In genomic region chr2:112480540-112481049, GRCh38 we compare ENCODE assay signal across 8 cellular contexts. TPM values are rescaled to one million over a fixed set of nuclear protein-coding genes. Genes with fewer than 3 reads are reported as not detected.
DNase-seq lines count a peak whose midpoint lies in the region; ATAC-seq and TF ChIP-seq lines count a peak whose summit lies in the region.

No MANE protein-coding gene starts in this region.

- CTCF ChIA-PET in A673 (lab: Charles Lee) = interaction anchor here (0.6 to 1.1 kb wide), 3 partner anchors 97 to 103 kb away, joined by 4 to 13 read pairs (median 7); no protein-coding TSS in a partner anchor
- CTCF ChIA-PET in HEK293 (lab: Yijun Ruan, JAX) = interaction anchor here (0.6 to 2.4 kb wide), 11 partner anchors 9 to 588 kb away, joined by 3 to 12 read pairs (median 4); no protein-coding TSS in a partner anchor

- POLR2A ChIA-PET in A673 (lab: Charles Lee; ENCODE audit: low non-redundant PET) (no interaction called here), HEK293 (lab: Yijun Ruan, JAX) (interaction anchor here (0.6 to 1.3 kb wide), 2 partner anchors 77 to 226 kb away, joined by 3 to 4 read pairs; partner anchors contain the start of gene ZC3H8)

- H3K4me3 ChIP-seq in A673 (ENCODE audit: low read depth, low read length, poor library complexity, severe bottlenecking) = peak overlapping the region; percentile 92
- H3K4me3 ChIP-seq in HEK293 (ENCODE audit: low read depth, low read length) = peak overlapping the region; percentile 83
- H3K4me3 ChIP-seq in spleen = peak overlapping the region; percentile 38 to 95 (median 87)

- no TSS peak for BruUV-seq in A673 (replicated peaks; lab: Mats Ljungman, UMichigan)

- DNase-seq in A673 (ENCODE audit: low spot score) (no peak), foreskin keratinocyte (no peak), spleen (no peak), NCI-H446 (lab: John Stamatoyannopoulos, UW) (no peak)
- peak; percentile 17 for DNase-seq in activated CD4-positive, alpha-beta T cell treated with anti-CD3 and anti-CD28 coated beads, Interleukin-2, amount 50 U/mL, for 1 hour

- H3K4me1 ChIP-seq in A673 (ENCODE audit: insufficient read depth, low read length, poor library complexity, severe bottlenecking) (peaks cover 8% of the 10 kb centered on the region), HEK293 (ENCODE audit: control insufficient read depth, insufficient read depth, low read length) (peaks cover 3% of the 10 kb centered on the region; the same call in 1 of the 2 replicates), foreskin keratinocyte (peaks cover 8% of the 10 kb centered on the region), spleen (peaks cover 13 to 43% (median 27%) of the 10 kb centered on the region in 6 donors)

- H3K27ac ChIP-seq in A673 (ENCODE audit: low read depth, low read length, poor library complexity, severe bottlenecking) (no peak overlapping the region), HEK293 (ENCODE audit: extremely low read depth, low read depth, low read length) (no peak overlapping the region), foreskin keratinocyte (no peak overlapping the region), spleen (peak overlapping the region; percentile 37 to 96 (median 92))

- TF ChIP-seq CTCF in A673 (conservative IDR thresholded peaks at IDR 0.05; ENCODE audit: low read depth, low read length) = no peak
- no peak for TF ChIP-seq CTCF in HEK293 (tag by site-specific recombination; IDR thresholded peaks at IDR 0.05)
- no peak for TF ChIP-seq CTCF in foreskin keratinocyte (conservative IDR thresholded peaks at IDR 0.05)
- TF ChIP-seq CTCF in spleen (IDR thresholded peaks at IDR 0.05 in 8 of 11, conservative IDR thresholded peaks at IDR 0.05 in 3 of 11) = no peak

- peaks cover 10% of the 10 kb centered on the region for H3K36me3 ChIP-seq in A673 (ENCODE audit: insufficient read depth, low read length, poor library complexity, severe bottlenecking)
- peaks cover 0 to 5% of the 10 kb centered on the region in 2 experiments; a peak in 2 of 3 replicates for H3K36me3 ChIP-seq in HEK293 (ENCODE audit: control insufficient read depth in 2 of 2, insufficient read depth in 1 of 2, low read length in 2 of 2)
- H3K36me3 ChIP-seq in spleen = no peaks in the 10 kb centered on the region

- WGBS in spleen, 5 donors = 14 to 18% (median 15%) methylated on average over 20 of the region's 20 CpGs

- TF ChIP-seq POLR2A in spleen (IDR thresholded peaks at IDR 0.05) = no peak

- ATAC-seq in foreskin keratinocyte = peak; percentile 2
- ATAC-seq in GM18867 (IDR thresholded peaks at IDR 0.05; ENCODE audit: unreplicated experiment) = no peak
- ATAC-seq in GM18502 (IDR thresholded peaks at IDR 0.05; ENCODE audit: poor library complexity, unreplicated experiment) = no peak

- H3K9me3 ChIP-seq in A673 (ENCODE audit: low read depth, low read length, poor library complexity, severe bottlenecking) (no peaks in the 10 kb centered on the region), HEK293 (ENCODE audit: control insufficient read depth, insufficient read depth, low read depth, low read length) (no peaks in the 10 kb centered on the region), spleen (no peaks in the 10 kb centered on the region)

- no peaks in the 10 kb centered on the region for H3K27me3 ChIP-seq in A673 (replicated peaks; ENCODE audit: insufficient read depth, low read depth, low read length, poor library complexity)
- H3K27me3 ChIP-seq in foreskin keratinocyte = no peaks in the 10 kb centered on the region
- no peaks in the 10 kb centered on the region for H3K27me3 ChIP-seq in spleen (replicated peaks in 1 of 7)

- intact Hi-C loops in A673 (cut with micrococcal nuclease; ENCODE audit: unreplicated experiment) (loop anchor here (1.0 to 2.0 kb wide), 2 partner anchors 62 to 102 kb away; partner anchors contain the start of gene POLR1B), spleen (cut with DNase I; ENCODE audit: low total_unique reads) (loop anchor here (10.0 kb wide), 1 partner anchor 104 kb away; the partner anchor contains the start of gene CHCHD5)

TF ChIP-seq in HEK293, 187 proteins besides CTCF, POLR2A, EP300 and RAD21:
- TF ChIP-seq TRIM28 (IDR thresholded peaks at IDR 0.05; ENCODE audit: borderline replicate concordance, low read length) = no peak
- TF ChIP-seq ZNF394 (tag by site-specific recombination; IDR thresholded peaks at IDR 0.05; ENCODE audit: borderline replicate concordance) = 0 out of 2 replicates have a peak, but pooled peaks have one; percentile 41
- TF ChIP-seq SCRT1 (tag by site-specific recombination; IDR thresholded peaks at IDR 0.05; ENCODE audit: borderline replicate concordance) = peak; percentile 65; the same call in 1 of the 2 replicates
- no peak for TF ChIP-seq ZNF664 (tag by site-specific recombination; IDR thresholded peaks at IDR 0.05)
- no peak for TF ChIP-seq ZNF558 (tag by site-specific recombination; IDR thresholded peaks at IDR 0.05)
- peak; percentile 86 for TF ChIP-seq SCRT2 (tag by site-specific recombination; IDR thresholded peaks at IDR 0.05)

RNA-seq across cellular contexts. Expression of gene TTL, which starts 1.4 kb away (rescaled TPM):
- total RNA-seq in A673 (2021) (119 and 146 TPM in 2 replicates), foreskin keratinocyte (52.7 and 58.0 TPM in 2 replicates), spleen (10 to 100 TPM; 17.6 to 29.8 (median 27.1) TPM)
- polyA plus RNA-seq in foreskin keratinocyte (18.1 and 25.0 TPM in 2 replicates), spleen (10 to 100 TPM in 1 of 3 donors, 1 to 10 TPM in 2; 8.1 to 12.7 (median 9.1) TPM)

RNA-seq across cellular contexts. Expression of gene RGPD8, which starts 47.1 kb away (rescaled TPM):
- total RNA-seq in A673 (2021) = 17.5 and 19.9 TPM in 2 replicates
- 4.8 and 5.6 TPM in 2 replicates for total RNA-seq in foreskin keratinocyte
- 0.11 and 0.18 TPM in 2 replicates for polyA plus RNA-seq in foreskin keratinocyte
- 10 to 100 TPM; 11.1 to 35.4 (median 18.9) TPM for total RNA-seq in spleen
- 1 to 10 TPM in 1 of 3 donors, under 1 TPM in 2; 0.09 to 1.3 (median 0.49) TPM for polyA plus RNA-seq in spleen

Comparison
In these comparisons a context has a peak if more than half of its experiments do, and no peak if none do; other contexts are left out.
1. H3K27ac ChIP-seq: peak in spleen (8 of 8); none in A673 (single experiment), HEK293 (single experiment) and foreskin keratinocyte (single experiment).
2. Peak in every context shown above with its lines, with median percentiles within 50 percentile points of each other: H3K4me3 ChIP-seq.